In genomic region chr1:100869996-100870395, GRCh38 we compare ENCODE assay signal across 24 cellular contexts.
"Had no signal": no experiment of that assay in that cellular context is flagged by ENCODE, and none has a peak within 500 bp of the region (broad histone marks: within the 10 kb centered on the region; RNA-seq: fewer than 3 reads in every experiment).

No MANE protein-coding gene starts in this region.

- H3K27ac ChIP-seq: epithelial cell of prostate, hepatocyte, left ventricle myocardium inferior, neural progenitor cell, parathyroid adenoma, right atrium auricular region, suprapubic skin, tibial artery, upper lobe of right lung, VCaP had no signal

- H3K9ac ChIP-seq: neural progenitor cell, parathyroid adenoma had no signal

- H3K27me3 ChIP-seq: hepatocyte, neural progenitor cell, right atrium auricular region, suprapubic skin, tibial artery, upper lobe of right lung had no signal

- H3K9me3 ChIP-seq: left ventricle myocardium inferior, right atrium auricular region, suprapubic skin, tibial artery, upper lobe of right lung had no signal

- H3K4me1 ChIP-seq: neural progenitor cell, parathyroid adenoma, right atrium auricular region, upper lobe of right lung had no signal

- DNase-seq: activated CD4-positive, alpha-beta T cell treated with anti-CD3 and anti-CD28 coated beads for 48 hours; activated CD4-positive, alpha-beta T cell treated with anti-CD3 and anti-CD28 coated beads, Interleukin-2, amount 50 U/mL, for 48 hours; activated CD8-positive, alpha-beta memory T cell treated with anti-CD3 and anti-CD28 coated beads for 24 hours; activated effector memory CD4-positive, alpha-beta T cell treated with Interleukin-2 at 50 U/mL for 16 hours; activated naive CD4-positive, alpha-beta T cell treated with Interleukin-2 at 50 U/mL for 16 hours; anterior cingulate cortex; dermis blood vessel endothelial cell; effector CD4-positive, alpha-beta T cell; islet precursor cell; left ventricle myocardium inferior; mesendoderm; natural killer cell; occipital lobe; stimulated activated naive CD4-positive, alpha-beta T cell; tibial artery; upper lobe of right lung had no signal

- H3K36me3 ChIP-seq: left ventricle myocardium inferior, neural progenitor cell, right atrium auricular region, suprapubic skin, tibial artery, upper lobe of right lung had no signal

- ATAC-seq: natural killer cell, upper lobe of right lung had no signal

- H3K4me3 ChIP-seq: hepatocyte, left ventricle myocardium inferior, lung, neural progenitor cell, right atrium auricular region, suprapubic skin, tibial artery, upper lobe of right lung had no signal
